In genomic region chr7:89623018-89623672, GRCh38 we compare ENCODE assay signal across 1 cellular context.
TF ChIP-seq lines count a peak whose summit lies in the region.

No MANE protein-coding gene starts in this region.

TF ChIP-seq in SK-N-SH treated with all-trans-retinoic acid at 6 μM for 48 hours, 23 proteins besides CTCF, POLR2A, EP300 and RAD21 (continued from another document):
- TF ChIP-seq CSRNP3 (CRISPR knock-in tag; IDR thresholded peaks at IDR 0.05) = no peak
- no peak for TF ChIP-seq CSDC2 (CRISPR knock-in tag; IDR thresholded peaks at IDR 0.05)
- TF ChIP-seq OSR1 (CRISPR knock-in tag; IDR thresholded peaks at IDR 0.05) = no peak
